ENCODE assay signal across 9 cellular contexts in the genomic region with DNA sequence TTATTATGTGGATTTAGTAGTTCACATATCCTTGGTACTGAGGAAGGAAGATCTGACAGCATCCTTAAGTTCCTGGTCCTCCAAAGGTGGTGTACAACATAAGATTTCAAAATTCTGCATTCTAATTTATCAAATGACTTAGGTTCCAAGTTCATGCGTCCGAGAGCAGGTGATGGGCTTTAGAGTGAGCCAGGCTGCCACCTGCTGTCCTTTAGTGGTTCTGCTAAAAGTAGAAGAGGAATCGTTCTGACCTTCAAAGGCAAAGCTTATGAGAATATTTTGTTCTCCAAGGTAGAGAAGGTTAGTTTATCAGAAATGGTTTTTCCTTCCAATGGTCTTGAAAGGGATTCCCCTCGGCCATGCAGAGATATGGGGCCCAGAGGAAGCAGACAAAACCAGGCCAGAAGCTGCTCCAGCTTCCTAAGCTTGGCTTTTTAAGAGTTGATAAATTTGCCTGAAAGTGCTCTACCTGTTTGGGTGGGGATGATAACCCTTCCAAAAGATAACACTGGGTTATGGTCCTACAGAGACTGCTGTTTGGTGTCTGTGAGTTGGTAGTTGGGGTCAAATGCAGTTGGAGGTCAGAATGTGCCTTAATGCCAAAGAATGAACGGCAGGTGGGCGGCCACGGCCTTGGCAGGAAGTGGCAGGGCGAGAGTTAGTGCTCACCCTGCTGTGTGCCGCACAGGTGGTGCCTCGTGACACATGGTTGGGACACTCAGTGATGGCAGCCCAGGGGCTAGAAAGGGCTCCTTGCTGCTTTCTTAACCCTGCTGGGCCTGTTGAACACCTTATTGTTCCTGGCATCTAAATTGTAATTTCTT. TPM values are rescaled to one million over a fixed set of nuclear protein-coding genes. Genes with fewer than 3 reads are reported as not detected.
DNase-seq lines count a peak whose midpoint lies in the region; ATAC-seq and TF ChIP-seq lines count a peak whose summit lies in the region.
"Had no signal": no experiment of that assay in that cellular context is flagged by ENCODE, and none has a peak within 500 bp of the region (broad histone marks: within the 10 kb centered on the region; RNA-seq: fewer than 3 reads in every experiment).

No MANE protein-coding gene starts in this region.

- peak; percentile 91 for DNase-seq in DMS53 treated with DMSO at 0.1 percent for 48 hours (lab: John Stamatoyannopoulos, UW; ENCODE audit: unreplicated experiment)
- DNase-seq in LNCaP clone FGC (ENCODE audit: low read depth): peak; percentile 27
- peak; percentile 64 to 78 for DNase-seq in SJCRH30
- DNase-seq in head of caudate nucleus: peak in 41 of 42 donors; percentile 48 to 92 (median 79)
- peak in 1 of 2 donors; percentile 76 for DNase-seq in psoas muscle
- DNase-seq in amniotic stem cell (lab: John Stamatoyannopoulos, UW): no peak

- peak overlapping the region; percentile 35 for H3K4me3 Mint-ChIP-seq in activated naive CD8-positive, alpha-beta T cell

- H3K27me3 ChIP-seq in SJCRH30 (no peaks in the 10 kb centered on the region), psoas muscle (ENCODE audit: insufficient read depth in 3 of 3, low read length in 2 of 3) (no peaks in the 10 kb centered on the region)

- ATAC-seq in psoas muscle: peak; percentile 43 to 64 (median 48)
- ATAC-seq in HG02884 (IDR thresholded peaks at IDR 0.05; ENCODE audit: unreplicated experiment): no peak

- H3K4me1 ChIP-seq in SJCRH30 (peaks cover 3% of the 10 kb centered on the region; the same call in 1 of the 2 replicates), psoas muscle (peaks cover 32% of the 10 kb centered on the region)

- no peaks in the 10 kb centered on the region for H3K36me3 Mint-ChIP-seq in activated naive CD8-positive, alpha-beta T cell

- no peaks in the 10 kb centered on the region for H3K27me3 Mint-ChIP-seq in activated naive CD8-positive, alpha-beta T cell

- intact Hi-C loops in head of caudate nucleus (cut with DNase I) (loop anchor here (2.0 to 10.0 kb wide), 3 partner anchors 99 to 243 kb away; partner anchors contain the start of gene ADIPOR2), psoas muscle (cut with DNase I) (loop anchor here (1.0 to 5.0 kb wide), 3 partner anchors 99 to 138 kb away; partner anchors contain the start of gene ADIPOR2 (in 1 of the 2))

- H3K36me3 ChIP-seq in SJCRH30 (0 out of 2 replicates have a peak, but pooled peaks cover 3% of the 10 kb centered on the region), psoas muscle (ENCODE audit: insufficient read depth in 1 of 2, low read depth in 1 of 2) (peaks cover 3 to 4% of the 10 kb centered on the region in 2 donors)

- H3K27ac Mint-ChIP-seq in activated naive CD8-positive, alpha-beta T cell: peak overlapping the region; percentile 76

- no peak overlapping the region for H3K4me3 ChIP-seq in LNCaP clone FGC (ENCODE audit: low read depth, low read length)
- H3K4me3 ChIP-seq in SJCRH30: no peak overlapping the region
- no peak overlapping the region for H3K4me3 ChIP-seq in psoas muscle

- 15 to 25% (median 22%) methylated on average over 10 of the region's 10 CpGs for WGBS in psoas muscle, 3 donors

- no peak overlapping the region for H3K27ac ChIP-seq in SJCRH30
- peak overlapping the region; percentile 20 for H3K27ac ChIP-seq in psoas muscle

- peaks cover 18% of the 10 kb centered on the region for H3K4me1 Mint-ChIP-seq in activated naive CD8-positive, alpha-beta T cell (ENCODE audit: low read depth)

- TF ChIP-seq CTCF in LNCaP clone FGC (IDR thresholded peaks at IDR 0.05; ENCODE audit: control insufficient read depth, extremely low read depth, insufficient read depth) (peak; percentile 90), psoas muscle (IDR thresholded peaks at IDR 0.05) (peak; percentile 90)

- no peaks in the 10 kb centered on the region for H3K9me3 Mint-ChIP-seq in activated naive CD8-positive, alpha-beta T cell (ENCODE audit: low read depth)

- no peaks in the 10 kb centered on the region for H3K9me3 ChIP-seq in SJCRH30 (replicated peaks)
- no peaks in the 10 kb centered on the region for H3K9me3 ChIP-seq in psoas muscle

RNA-seq across cellular contexts. Expression of gene LRTM2, which starts 29.0 kb away (rescaled TPM):
- not detected in 2 replicates for total RNA-seq in SJCRH30 (2014; rRNA removed; shearing (Covaris generic))
- total RNA-seq in psoas muscle: not detected
- not detected for polyA plus RNA-seq in psoas muscle
- total RNA-seq: activated CD8-positive, alpha-beta memory T cell treated with anti-CD3 and anti-CD28 coated beads for 36 hours had no signal
